Comparison of ENCODE assay signal across 9 cellular contexts in the genomic region with DNA sequence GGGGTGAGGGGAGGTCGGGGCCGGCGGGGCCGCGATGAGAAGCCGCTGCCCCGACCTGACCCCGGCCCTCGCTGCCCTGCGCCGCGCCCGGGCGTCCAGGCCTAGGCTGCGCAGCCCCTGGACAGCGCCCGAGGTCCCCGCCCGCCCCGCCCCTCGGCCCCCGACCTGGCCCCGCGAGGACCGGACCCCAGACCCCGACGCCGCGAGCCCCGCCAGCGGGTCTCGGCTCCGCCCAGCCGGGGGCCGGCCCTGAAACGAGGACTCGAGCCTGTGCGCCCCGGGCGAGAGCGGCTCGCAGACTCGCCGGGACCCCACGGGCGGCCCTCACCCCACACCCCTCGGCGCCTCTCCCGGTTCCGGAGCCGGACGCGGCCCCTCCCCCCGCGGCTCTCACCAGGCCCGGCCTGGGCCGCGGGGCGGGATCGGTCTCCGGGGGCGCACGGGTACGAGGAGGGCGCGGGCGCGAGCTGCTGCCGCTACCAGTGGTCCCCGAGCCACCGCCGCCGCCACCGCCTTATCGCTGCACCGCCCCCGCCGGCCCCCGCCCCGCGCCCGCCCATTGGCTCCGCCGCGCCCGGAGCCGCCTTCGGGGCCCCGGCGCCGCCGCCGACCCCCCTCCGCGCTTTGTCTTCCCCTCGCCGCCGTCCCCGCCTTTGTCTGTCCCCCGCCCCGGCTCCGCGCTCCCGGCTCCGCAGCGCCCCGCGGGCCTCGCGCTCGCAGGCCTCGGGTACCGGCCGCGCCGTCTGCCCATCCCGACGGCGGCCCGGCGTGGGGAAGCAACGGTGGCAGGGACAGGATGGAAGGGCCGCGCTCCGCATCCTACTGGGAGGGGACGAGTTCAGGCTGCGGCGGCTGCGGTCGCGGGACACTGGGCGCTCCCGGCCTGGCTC. TPM values are rescaled to one million over a fixed set of nuclear protein-coding genes. Genes with fewer than 3 reads are reported as not detected.
DNase-seq lines count a peak whose midpoint lies in the region; ATAC-seq and TF ChIP-seq lines count a peak whose summit lies in the region.
"Had no signal": no experiment of that assay in that cellular context is flagged by ENCODE, and none has a peak within 500 bp of the region (broad histone marks: within the 10 kb centered on the region; RNA-seq: fewer than 3 reads in every experiment).

Gene LIMD2, minus strand, starts transcription at position 488 of the 890 bp plus-strand sequence. CDS start 827 bp downstream, outside the sequence.

- peak within 1 kb of the TSS; percentile 78 for H3K4me2 ChIP-seq in trophoblast cell (ENCODE audit: low read length)

- H3K14ac ChIP-seq in trophoblast cell (ENCODE audit: low read length), result peak within 1 kb of the TSS; percentile 86

- peak within 1 kb of the TSS; percentile 54 for H2BK120ac ChIP-seq in trophoblast cell (ENCODE audit: insufficient read depth, low read length, poor library complexity)

- peaks cover 4% of the 10 kb centered on the region for H3K79me2 ChIP-seq in trophoblast cell (ENCODE audit: control insufficient read depth, insufficient read depth, low read length, poor library complexity)

- peak within 1 kb of the TSS; percentile 78 for H3K4me3 ChIP-seq in trophoblast cell (ENCODE audit: low read depth, low read length)
- H3K4me3 ChIP-seq in upper lobe of right lung, result peak within 1 kb of the TSS; percentile 57

- peak within 1 kb of the TSS; percentile 80 for H4K8ac ChIP-seq in trophoblast cell (ENCODE audit: low read depth, low read length)

- H2AFZ ChIP-seq in trophoblast cell (ENCODE audit: insufficient read depth, low read length, poor library complexity), result peak within 1 kb of the TSS; percentile 67

- H3K79me1 ChIP-seq in trophoblast cell (ENCODE audit: low read length), result peaks cover 6% of the 10 kb centered on the region

- H3K9me3 ChIP-seq in trophoblast cell (ENCODE audit: insufficient read depth, low read depth, low read length) (no peaks in the 10 kb centered on the region), upper lobe of right lung (no peaks in the 10 kb centered on the region)

- H3K27me3 ChIP-seq in trophoblast cell (ENCODE audit: insufficient read depth, low read length) (no peaks in the 10 kb centered on the region), upper lobe of right lung (no peaks in the 10 kb centered on the region)

- H3K27ac ChIP-seq in trophoblast cell (ENCODE audit: low read depth, low read length) (peak within 1 kb of the TSS; percentile 50), upper lobe of right lung (peak within 1 kb of the TSS; percentile 82)
- H3K27ac ChIP-seq: C4-2B had no signal

- peaks cover 41% of the 10 kb centered on the region for H3K4me1 Mint-ChIP-seq in glutamatergic neuron (ENCODE audit: low read depth, unreplicated experiment)

- WGBS in trophoblast cell (ENCODE audit: extremely low coverage, insufficient coverage, insufficient read length), result no CpG with 5 or more reads among the region's 133 CpGs

- peak; percentile 24 for ATAC-seq in HG03521 (IDR thresholded peaks at IDR 0.05; ENCODE audit: unreplicated experiment)
- ATAC-seq in upper lobe of right lung, result peak; percentile 9

- peak within 1 kb of the TSS; percentile 71 for H4K91ac ChIP-seq in trophoblast cell (ENCODE audit: low read depth, low read length)

- peaks cover 9 to 16% of the 10 kb centered on the region in 2 experiments for H3K4me1 ChIP-seq in trophoblast cell (ENCODE audit: control insufficient read depth in 1 of 2, insufficient read depth in 2 of 2, low read length in 2 of 2)
- H3K4me1 ChIP-seq in upper lobe of right lung, result peaks cover 28% of the 10 kb centered on the region

- H3K27ac Mint-ChIP-seq in glutamatergic neuron (ENCODE audit: unreplicated experiment), result peak within 1 kb of the TSS; percentile 62

- peak within 1 kb of the TSS; percentile 72 for H4K12ac ChIP-seq in trophoblast cell (ENCODE audit: low read depth, low read length)

- H2BK5ac ChIP-seq in trophoblast cell (ENCODE audit: low read depth, low read length, poor library complexity), result peak within 1 kb of the TSS; percentile 45

- no peak within 1 kb of the TSS for H2BK12ac ChIP-seq in trophoblast cell (ENCODE audit: low read length)

- H3K9ac ChIP-seq in trophoblast cell (ENCODE audit: low read length), result peak within 1 kb of the TSS; percentile 34

- H3K36me3 ChIP-seq in trophoblast cell (ENCODE audit: control insufficient read depth in 1 of 2, insufficient read depth in 2 of 2, low read length in 2 of 2) (peaks cover 12 to 23% of the 10 kb centered on the region in 2 experiments), upper lobe of right lung (peaks cover 26% of the 10 kb centered on the region)

- peak within 1 kb of the TSS; percentile 95 for H3K4me3 Mint-ChIP-seq in glutamatergic neuron (ENCODE audit: unreplicated experiment)

- H3K4ac ChIP-seq in trophoblast cell (ENCODE audit: low read depth, low read length), result peak within 1 kb of the TSS; percentile 16

- intact Hi-C loops in upper lobe of right lung (cut with DNase I), result no loop called here

- TF ChIP-seq CTCF in glutamatergic neuron (IDR thresholded peaks at IDR 0.05; ENCODE audit: partially characterized antibody, unreplicated experiment), result no peak
- no peak for TF ChIP-seq CTCF in upper lobe of right lung (IDR thresholded peaks at IDR 0.05)

- peaks cover 17% of the 10 kb centered on the region for H3K27me3 Mint-ChIP-seq in glutamatergic neuron (ENCODE audit: unreplicated experiment)

- peak within 1 kb of the TSS; percentile 34 for H2AK5ac ChIP-seq in trophoblast cell (ENCODE audit: low read length)

- no peak within 1 kb of the TSS for H3K23ac ChIP-seq in trophoblast cell (ENCODE audit: low read length)

- H3K36me3 Mint-ChIP-seq in glutamatergic neuron (ENCODE audit: unreplicated experiment), result no peaks in the 10 kb centered on the region

- peak; percentile 61 to 93 (median 83) for DNase-seq in NCI-H1417 (lab: John Stamatoyannopoulos, UW)
- no peak for DNase-seq in NCI-H1417 treated with DMSO at 0.1 percent for 48 hours (lab: John Stamatoyannopoulos, UW)
- DNase-seq in RPMI8226, result peak; percentile 47
- DNase-seq in activated effector memory CD4-positive, alpha-beta T cell treated with anti-CD3 and anti-CD28 coated beads, Interleukin-2, amount 50 U/mL, for 16 hours, result peak; percentile 94
- peak; percentile 86 for DNase-seq in glutamatergic neuron
- DNase-seq in trophoblast cell, result peak in 1 of 2 donors; percentile 8
- DNase-seq in upper lobe of right lung, result peak; percentile 84

- peaks cover 29% of the 10 kb centered on the region for H3K9me3 Mint-ChIP-seq in glutamatergic neuron (ENCODE audit: unreplicated experiment)

- peak within 1 kb of the TSS; percentile 81 for H3K18ac ChIP-seq in trophoblast cell (ENCODE audit: low read length)

RNA-seq across cellular contexts. Expression of gene LIMD2, which starts in this region (rescaled TPM):
- total RNA-seq in glutamatergic neuron (ENCODE audit: unreplicated experiment), result 311 TPM
- 25.4 TPM in 2 replicates for polyA plus RNA-seq in trophoblast cell (2013)
- 22.9 TPM for total RNA-seq in upper lobe of right lung

Comparison
In these comparisons a context has a peak if more than half of its experiments do, and no peak if none do; other contexts are left out.
1. RNA of gene LIMD2 (total RNA-seq): 311 TPM in glutamatergic neuron (single experiment); 22.9 TPM in upper lobe of right lung (single experiment); every median in the first group is over 10 times any median in the second.